ENCODE assay signal across 2 cellular contexts in genomic region chr12:120983759-120984158, GRCh38.
TF ChIP-seq lines count a peak whose summit lies in the region.

No MANE protein-coding gene starts in this region.

TF ChIP-seq in GM12878, 131 proteins besides CTCF, POLR2A, EP300 and RAD21:
- TF ChIP-seq ZNF384 (IDR thresholded peaks at IDR 0.05; ENCODE audit: borderline replicate concordance, low read depth, low read length) (no peak), ZSCAN29 (IDR thresholded peaks at IDR 0.05) (no peak), ESRRA (IDR thresholded peaks at IDR 0.05; ENCODE audit: low read length) (no peak), PAX8 (IDR thresholded peaks at IDR 0.05) (no peak), SIX5 (IDR thresholded peaks at IDR 0.05; ENCODE audit: low read depth, low read length, severe bottlenecking) (no peak), ZNF217 (IDR thresholded peaks at IDR 0.05) (no peak), ZNF622 (IDR thresholded peaks at IDR 0.05) (no peak), ZBED1 (IDR thresholded peaks at IDR 0.05; ENCODE audit: borderline replicate concordance) (no peak), TCF3 (IDR thresholded peaks at IDR 0.05; ENCODE audit: borderline replicate concordance, insufficient read depth, low read depth, low read length) (no peak), HDGF (IDR thresholded peaks at IDR 0.05) (no peak), EGR1 (IDR thresholded peaks at IDR 0.05; ENCODE audit: borderline replicate concordance in 1 of 2, low read depth in 2 of 2, low read length in 2 of 2) (no peak), SP1 (IDR thresholded peaks at IDR 0.05; ENCODE audit: low read depth, low read length) (no peak), SREBF1 (IDR thresholded peaks at IDR 0.05; ENCODE audit: low read length) (no peak), MEF2B (IDR thresholded peaks at IDR 0.05; ENCODE audit: partially characterized antibody, poor library complexity, severe bottlenecking) (no peak), USF2 (IDR thresholded peaks at IDR 0.05; ENCODE audit: borderline replicate concordance, low read depth, low read length) (no peak), RAD51 (IDR thresholded peaks at IDR 0.05) (no peak), NKRF (conservative IDR thresholded peaks at IDR 0.05) (no peak)
- TF ChIP-seq, protein P1, sequence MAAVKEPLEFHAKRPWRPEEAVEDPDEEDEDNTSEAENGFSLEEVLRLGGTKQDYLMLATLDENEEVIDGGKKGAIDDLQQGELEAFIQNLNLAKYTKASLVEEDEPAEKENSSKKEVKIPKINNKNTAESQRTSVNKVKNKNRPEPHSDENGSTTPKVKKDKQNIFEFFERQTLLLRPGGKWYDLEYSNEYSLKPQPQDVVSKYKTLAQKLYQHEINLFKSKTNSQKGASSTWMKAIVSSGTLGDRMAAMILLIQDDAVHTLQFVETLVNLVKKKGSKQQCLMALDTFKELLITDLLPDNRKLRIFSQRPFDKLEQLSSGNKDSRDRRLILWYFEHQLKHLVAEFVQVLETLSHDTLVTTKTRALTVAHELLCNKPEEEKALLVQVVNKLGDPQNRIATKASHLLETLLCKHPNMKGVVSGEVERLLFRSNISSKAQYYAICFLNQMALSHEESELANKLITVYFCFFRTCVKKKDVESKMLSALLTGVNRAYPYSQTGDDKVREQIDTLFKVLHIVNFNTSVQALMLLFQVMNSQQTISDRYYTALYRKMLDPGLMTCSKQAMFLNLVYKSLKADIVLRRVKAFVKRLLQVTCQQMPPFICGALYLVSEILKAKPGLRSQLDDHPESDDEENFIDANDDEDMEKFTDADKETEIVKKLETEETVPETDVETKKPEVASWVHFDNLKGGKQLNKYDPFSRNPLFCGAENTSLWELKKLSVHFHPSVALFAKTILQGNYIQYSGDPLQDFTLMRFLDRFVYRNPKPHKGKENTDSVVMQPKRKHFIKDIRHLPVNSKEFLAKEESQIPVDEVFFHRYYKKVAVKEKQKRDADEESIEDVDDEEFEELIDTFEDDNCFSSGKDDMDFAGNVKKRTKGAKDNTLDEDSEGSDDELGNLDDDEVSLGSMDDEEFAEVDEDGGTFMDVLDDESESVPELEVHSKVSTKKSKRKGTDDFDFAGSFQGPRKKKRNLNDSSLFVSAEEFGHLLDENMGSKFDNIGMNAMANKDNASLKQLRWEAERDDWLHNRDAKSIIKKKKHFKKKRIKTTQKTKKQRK (IDR thresholded peaks at IDR 0.05; ENCODE audit: low read depth, low read length), result no peak
- TF ChIP-seq, protein P2, sequence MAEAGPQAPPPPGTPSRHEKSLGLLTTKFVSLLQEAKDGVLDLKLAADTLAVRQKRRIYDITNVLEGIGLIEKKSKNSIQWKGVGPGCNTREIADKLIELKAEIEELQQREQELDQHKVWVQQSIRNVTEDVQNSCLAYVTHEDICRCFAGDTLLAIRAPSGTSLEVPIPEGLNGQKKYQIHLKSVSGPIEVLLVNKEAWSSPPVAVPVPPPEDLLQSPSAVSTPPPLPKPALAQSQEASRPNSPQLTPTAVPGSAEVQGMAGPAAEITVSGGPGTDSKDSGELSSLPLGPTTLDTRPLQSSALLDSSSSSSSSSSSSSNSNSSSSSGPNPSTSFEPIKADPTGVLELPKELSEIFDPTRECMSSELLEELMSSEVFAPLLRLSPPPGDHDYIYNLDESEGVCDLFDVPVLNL (IDR thresholded peaks at IDR 0.05; ENCODE audit: low read depth, low read length), result no peak
TF ChIP-seq in GM12878: peak in this region for 0.

TF ChIP-seq in HepG2, 621 proteins besides CTCF, POLR2A, EP300 and RAD21:
- TF ChIP-seq REPIN1 (CRISPR knock-in tag; IDR thresholded peaks at IDR 0.05; ENCODE audit: borderline replicate concordance, low read depth), result no peak
- TF ChIP-seq PREB (CRISPR knock-in tag; IDR thresholded peaks at IDR 0.05), result no peak
- TF ChIP-seq, protein P3, sequence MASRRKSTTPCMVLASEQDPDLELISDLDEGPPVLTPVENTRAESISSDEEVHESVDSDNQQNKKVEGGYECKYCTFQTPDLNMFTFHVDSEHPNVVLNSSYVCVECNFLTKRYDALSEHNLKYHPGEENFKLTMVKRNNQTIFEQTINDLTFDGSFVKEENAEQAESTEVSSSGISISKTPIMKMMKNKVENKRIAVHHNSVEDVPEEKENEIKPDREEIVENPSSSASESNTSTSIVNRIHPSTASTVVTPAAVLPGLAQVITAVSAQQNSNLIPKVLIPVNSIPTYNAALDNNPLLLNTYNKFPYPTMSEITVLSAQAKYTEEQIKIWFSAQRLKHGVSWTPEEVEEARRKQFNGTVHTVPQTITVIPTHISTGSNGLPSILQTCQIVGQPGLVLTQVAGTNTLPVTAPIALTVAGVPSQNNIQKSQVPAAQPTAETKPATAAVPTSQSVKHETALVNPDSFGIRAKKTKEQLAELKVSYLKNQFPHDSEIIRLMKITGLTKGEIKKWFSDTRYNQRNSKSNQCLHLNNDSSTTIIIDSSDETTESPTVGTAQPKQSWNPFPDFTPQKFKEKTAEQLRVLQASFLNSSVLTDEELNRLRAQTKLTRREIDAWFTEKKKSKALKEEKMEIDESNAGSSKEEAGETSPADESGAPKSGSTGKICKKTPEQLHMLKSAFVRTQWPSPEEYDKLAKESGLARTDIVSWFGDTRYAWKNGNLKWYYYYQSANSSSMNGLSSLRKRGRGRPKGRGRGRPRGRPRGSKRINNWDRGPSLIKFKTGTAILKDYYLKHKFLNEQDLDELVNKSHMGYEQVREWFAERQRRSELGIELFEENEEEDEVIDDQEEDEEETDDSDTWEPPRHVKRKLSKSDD (CRISPR knock-in tag; IDR thresholded peaks at IDR 0.05; ENCODE audit: low read depth), result 0 out of 2 replicates have a peak, but pooled peaks have one; percentile 15
- TF ChIP-seq ZFP91 (CRISPR knock-in tag; IDR thresholded peaks at IDR 0.05; ENCODE audit: borderline replicate concordance), result no peak
- no peak for TF ChIP-seq MAX (IDR thresholded peaks at IDR 0.05)
- peak; percentile 81 for TF ChIP-seq ZNF646 (CRISPR knock-in tag; IDR thresholded peaks at IDR 0.05)
- TF ChIP-seq FUBP1 (CRISPR knock-in tag; IDR thresholded peaks at IDR 0.05; ENCODE audit: borderline replicate concordance), result no peak
TF ChIP-seq in HepG2: peak in this region for 2.
